ENCODE assay signal across 8 cellular contexts in the genomic region with DNA sequence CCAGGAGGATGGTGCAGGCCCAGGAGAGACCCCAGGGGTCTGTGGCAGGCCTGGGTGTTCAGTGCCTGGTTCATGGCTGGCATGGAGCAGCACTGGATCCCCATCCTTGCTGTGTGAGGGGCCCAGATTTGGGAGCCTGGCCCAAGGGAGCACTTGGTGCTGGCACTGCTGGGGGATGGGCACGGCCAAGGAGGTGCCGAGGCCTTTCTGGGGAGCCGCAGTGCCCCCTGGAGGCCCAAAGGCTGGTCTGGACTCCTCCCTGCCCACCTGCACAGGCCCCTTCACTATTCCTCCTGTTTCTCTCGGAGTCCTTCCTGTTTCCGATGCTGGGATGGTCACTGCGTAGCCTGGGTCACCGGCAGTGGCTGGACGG. TPM values are rescaled to one million over a fixed set of nuclear protein-coding genes. Genes with fewer than 3 reads are reported as not detected.
DNase-seq lines count a peak whose midpoint lies in the region; ATAC-seq and TF ChIP-seq lines count a peak whose summit lies in the region.

No MANE protein-coding gene starts in this region.

- no peak for ATAC-seq in GM21360 (IDR thresholded peaks at IDR 0.05; ENCODE audit: unreplicated experiment)
- ATAC-seq in stimulated activated memory B cell treated with anti-CD40 and anti-IgM and Interleukin-4, amounts not matched to agents 10 μg/mL and 1 μg/mL and 100 μg/mL, for 72 hours, result no peak

- H3K36me3 Mint-ChIP-seq in neural crest cell (ENCODE audit: low read depth), result peaks cover 2% of the 10 kb centered on the region
- H3K36me3 Mint-ChIP-seq in stimulated activated memory B cell treated with anti-CD40 and anti-IgM and Interleukin-4, amounts not matched to agents 10 μg/mL and 1 μg/mL and 100 μg/mL, for 72 hours, result peaks cover 25% of the 10 kb centered on the region

- peak overlapping the region; percentile 78 for H3K4me3 Mint-ChIP-seq in neural crest cell
- H3K4me3 Mint-ChIP-seq in stimulated activated memory B cell treated with anti-CD40 and anti-IgM and Interleukin-4, amounts not matched to agents 10 μg/mL and 1 μg/mL and 100 μg/mL, for 72 hours, result no peak overlapping the region

- H3K27me3 Mint-ChIP-seq in neural crest cell (ENCODE audit: low read depth), result peaks cover 4% of the 10 kb centered on the region
- H3K27me3 Mint-ChIP-seq in stimulated activated memory B cell treated with anti-CD40 and anti-IgM and Interleukin-4, amounts not matched to agents 10 μg/mL and 1 μg/mL and 100 μg/mL, for 72 hours, result no peaks in the 10 kb centered on the region

- H3K4me3 ChIP-seq in astrocyte of the spinal cord (ENCODE audit: low read depth, low read length), result no peak overlapping the region

- in situ Hi-C loops in astrocyte of the spinal cord (cut with HindIII; ENCODE audit: low sequenced_read_pairs), result no loop called here

- DNase-seq in NCI-H2196 (lab: John Stamatoyannopoulos, UW; ENCODE audit: unreplicated experiment) (peak; percentile 11), NCI-H2196 treated with DMSO at 0.1 percent for 48 hours (lab: John Stamatoyannopoulos, UW; ENCODE audit: unreplicated experiment) (no peak), HuH-7.5 (ENCODE audit: low spot score) (peak; percentile 67), astrocyte of the spinal cord (ENCODE audit: low read depth, low spot score) (no peak), neural crest cell (ENCODE audit: low read depth, low spot score) (peak; percentile 48), OCI-M2 (lab: John Stamatoyannopoulos, UW; ENCODE audit: unreplicated experiment) (no peak)

- peaks cover 12% of the 10 kb centered on the region for H3K4me1 Mint-ChIP-seq in neural crest cell
- peaks cover 42% of the 10 kb centered on the region for H3K4me1 Mint-ChIP-seq in stimulated activated memory B cell treated with anti-CD40 and anti-IgM and Interleukin-4, amounts not matched to agents 10 μg/mL and 1 μg/mL and 100 μg/mL, for 72 hours

- TF ChIP-seq CTCF in astrocyte of the spinal cord (IDR thresholded peaks at IDR 0.05; ENCODE audit: low read depth, low read length), result peak; percentile 56
- no peak for TF ChIP-seq CTCF in neural crest cell (conservative IDR thresholded peaks at IDR 0.05)

- no peaks in the 10 kb centered on the region for H3K9me3 Mint-ChIP-seq in neural crest cell
- H3K9me3 Mint-ChIP-seq in stimulated activated memory B cell treated with anti-CD40 and anti-IgM and Interleukin-4, amounts not matched to agents 10 μg/mL and 1 μg/mL and 100 μg/mL, for 72 hours, result no peaks in the 10 kb centered on the region

- no peak overlapping the region for H3K27ac Mint-ChIP-seq in neural crest cell (ENCODE audit: unreplicated experiment)
- H3K27ac Mint-ChIP-seq in stimulated activated memory B cell treated with anti-CD40 and anti-IgM and Interleukin-4, amounts not matched to agents 10 μg/mL and 1 μg/mL and 100 μg/mL, for 72 hours, result no peak overlapping the region

RNA-seq across cellular contexts. Expression of a gene that starts 48.6 kb away (rescaled TPM):
- 0.93 and 1.7 TPM in 2 replicates for total RNA-seq in neural crest cell

RNA-seq across cellular contexts. Expression of a gene that starts 56.8 kb away (rescaled TPM):
- total RNA-seq in neural crest cell, result not detected in 2 replicates

Comparison
In these comparisons a context has a peak if more than half of its experiments do, and no peak if none do; other contexts are left out.
1. DNase-seq: peak in NCI-H2196 (single experiment), HuH-7.5 (single experiment) and neural crest cell (single experiment); none in NCI-H2196 treated with DMSO at 0.1 percent for 48 hours (single experiment), astrocyte of the spinal cord (single experiment) and OCI-M2 (single experiment).